ENCODE assay signal across 9 cellular contexts in the genomic region with DNA sequence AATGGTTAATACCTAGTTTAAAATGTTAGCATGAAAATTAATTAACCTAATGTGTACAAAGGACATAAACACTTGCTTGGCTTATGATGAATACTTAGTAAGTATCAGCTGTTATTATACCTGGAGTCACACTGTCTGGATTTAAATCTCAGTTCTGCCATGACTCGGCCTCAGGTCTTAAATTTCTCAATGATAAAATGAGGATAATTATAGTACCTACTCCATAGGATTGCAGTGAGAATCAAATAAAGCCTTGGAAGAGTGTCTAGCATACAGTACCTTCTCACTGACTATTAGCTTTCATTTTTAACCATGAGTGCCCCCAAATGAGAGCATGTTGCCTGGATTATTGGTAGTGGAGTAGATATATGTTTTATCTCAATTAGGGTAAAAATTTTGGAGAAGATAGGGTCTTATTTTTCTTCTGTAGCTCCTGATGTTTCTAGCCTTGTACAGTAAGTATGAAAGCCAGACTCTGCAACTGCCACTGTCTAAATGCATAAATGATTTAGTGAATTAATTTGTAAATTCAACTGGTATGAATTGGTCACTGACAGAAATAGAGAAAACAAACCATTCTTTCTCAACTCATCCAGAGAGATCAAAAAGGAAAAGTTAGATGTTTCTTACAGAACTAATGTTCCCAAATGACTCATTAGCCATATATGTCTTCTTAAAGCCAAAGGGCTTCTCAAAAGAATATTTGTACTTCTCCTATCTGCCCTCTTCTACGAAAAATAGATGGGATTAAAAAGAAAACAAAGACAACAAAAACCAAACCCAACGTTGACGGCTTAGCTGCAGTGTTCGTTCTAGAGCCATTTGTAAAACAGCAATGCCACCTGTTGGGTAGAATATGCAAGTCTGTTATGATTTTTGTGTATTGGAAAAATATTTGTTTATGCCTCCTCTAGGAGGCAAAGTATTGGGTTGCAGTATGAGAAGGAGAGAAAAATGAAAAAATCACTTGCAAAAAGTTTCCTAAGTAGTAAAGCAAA. TPM values are rescaled to one million over a fixed set of nuclear protein-coding genes. Genes with fewer than 3 reads are reported as not detected.
DNase-seq lines count a peak whose midpoint lies in the region; ATAC-seq and TF ChIP-seq lines count a peak whose summit lies in the region.
"Had no signal": no experiment of that assay in that cellular context is flagged by ENCODE, and none has a peak within 500 bp of the region (broad histone marks: within the 10 kb centered on the region; RNA-seq: fewer than 3 reads in every experiment).

No MANE protein-coding gene starts in this region.

- H3K36me3 ChIP-seq in MG63 (no peaks in the 10 kb centered on the region), breast epithelium (no peaks in the 10 kb centered on the region)
- H3K36me3 ChIP-seq: SJSA1 had no signal

- peak overlapping the region in 1 of 2 donors; percentile 5 for H3K27ac ChIP-seq in breast epithelium
- H3K27ac ChIP-seq: SJSA1 had no signal

- ATAC-seq in HG03521 (IDR thresholded peaks at IDR 0.05; ENCODE audit: unreplicated experiment) (no peak), GM19397 (IDR thresholded peaks at IDR 0.05; ENCODE audit: unreplicated experiment) (no peak)

- TF ChIP-seq CTCF in GM12872 (IDR thresholded peaks at IDR 0.05; ENCODE audit: insufficient read depth, low read depth, low read length) (peak; percentile 25; the same call in 1 of the 3 replicates), breast epithelium (IDR thresholded peaks at IDR 0.05) (peak; percentile 39 to 66 (median 58))

- H3K27me3 ChIP-seq in MG63 (no peaks in the 10 kb centered on the region), breast epithelium (no peaks in the 10 kb centered on the region)
- H3K27me3 ChIP-seq: SJSA1 had no signal

- intact Hi-C loops in breast epithelium (cut with DNase I; ENCODE audit: low total_unique reads), result no loop called here

- H3K4me3 ChIP-seq in MG63 (peak overlapping the region; percentile 9; the same call in 1 of the 2 replicates), breast epithelium (peak overlapping the region in 1 of 3 donors; percentile 24)
- H3K4me3 ChIP-seq: SJSA1 had no signal

- DNase-seq in MG63, result no peak
- no peak for DNase-seq in breast epithelium (ENCODE audit: low spot score in 2 of 2)
- DNase-seq in midbrain (lab: John Stamatoyannopoulos, UW), result peak; percentile 54
- no peak for DNase-seq in glomerular visceral epithelial cell (ENCODE audit: extremely low spot score)
- DNase-seq in stimulated activated CD4-positive, alpha-beta T cell treated with anti-CD3 and anti-CD28 coated beads, Interleukin-2, amount 100 ng/mL, for 48 hours, result no peak

- no peak for TF ChIP-seq POLR2A in breast epithelium (IDR thresholded peaks at IDR 0.05)

- H3K9me3 ChIP-seq in MG63 (no peaks in the 10 kb centered on the region), breast epithelium (no peaks in the 10 kb centered on the region)
- H3K9me3 ChIP-seq: SJSA1 had no signal

- no peaks in the 10 kb centered on the region for H3K4me1 ChIP-seq in breast epithelium
- H3K4me1 ChIP-seq: SJSA1 had no signal

RNA-seq across cellular contexts. Expression of a gene that starts 53.8 kb away (rescaled TPM):
- total RNA-seq in MG63 (2014; rRNA removed; shearing (Covaris generic); ENCODE audit: low replicate concordance), result not detected in 2 replicates
- not detected for total RNA-seq in breast epithelium
- total RNA-seq: SJSA1 had no signal
